ENCODE assay signal across 27 cellular contexts in the genomic region with DNA sequence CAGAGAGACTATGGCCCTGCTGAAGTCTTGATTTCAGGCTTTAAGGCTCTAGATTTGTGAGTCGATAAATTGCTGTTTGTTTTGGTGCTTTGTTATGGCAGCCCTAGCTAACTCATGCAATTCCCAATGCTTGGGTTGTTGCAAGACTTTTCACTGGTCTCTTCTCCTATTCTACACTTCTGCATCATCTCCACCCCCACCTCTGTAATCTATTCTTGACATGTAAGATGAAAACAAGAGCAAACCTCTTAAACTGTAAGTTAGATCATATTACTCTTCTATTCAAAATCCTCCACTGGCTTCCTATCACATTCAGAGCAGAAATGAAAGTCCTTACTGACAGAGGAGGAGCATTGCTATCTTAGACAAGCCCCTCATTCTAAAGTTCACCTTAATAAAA.
"Had no signal": no experiment of that assay in that cellular context is flagged by ENCODE, and none has a peak within 500 bp of the region (broad histone marks: within the 10 kb centered on the region; RNA-seq: fewer than 3 reads in every experiment).

No MANE protein-coding gene starts in this region.

- H3K4me3 Mint-ChIP-seq: activated CD8-positive, alpha-beta T cell treated with anti-CD3 and anti-CD28 coated beads for 36 hours; activated naive CD8-positive, alpha-beta T cell treated with anti-CD3 and anti-CD28 coated beads, Interleukin-2, amount 10 ng/mL, durations not matched to agents 7 days and 5 days; central memory CD8-positive, alpha-beta T cell; IgD-negative memory B cell; T-cell had no signal

- H3K27me3 ChIP-seq: adrenal gland, body of pancreas, MG63 had no signal

- H3K27me3 Mint-ChIP-seq: activated CD8-positive, alpha-beta T cell treated with anti-CD3 and anti-CD28 coated beads for 36 hours; activated naive CD8-positive, alpha-beta T cell treated with anti-CD3 and anti-CD28 coated beads, Interleukin-2, amount 10 ng/mL, durations not matched to agents 7 days and 5 days; central memory CD8-positive, alpha-beta T cell; IgD-negative memory B cell; T-cell had no signal

- H3K9me3 ChIP-seq: adrenal gland, body of pancreas, MG63 had no signal

- H3K27ac ChIP-seq: adrenal gland, body of pancreas, SK-N-MC had no signal

- H3K4me1 Mint-ChIP-seq: activated naive CD8-positive, alpha-beta T cell treated with anti-CD3 and anti-CD28 coated beads, Interleukin-2, amount 10 ng/mL, durations not matched to agents 7 days and 5 days; central memory CD8-positive, alpha-beta T cell; IgD-negative memory B cell; T-cell had no signal

- H3K4me1 ChIP-seq: adrenal gland, body of pancreas had no signal

- DNase-seq: activated CD4-positive, alpha-beta T cell treated with anti-CD3 and anti-CD28 coated beads for 4 hours; activated CD8-positive, alpha-beta memory T cell treated with anti-CD3 and anti-CD28 coated beads, Interleukin-2, amount 50 U/mL, for 48 hours; activated CD8-positive, alpha-beta T cell treated with anti-CD3 and anti-CD28 coated beads for 36 hours; activated naive CD4-positive, alpha-beta T cell treated with anti-CD3 and anti-CD28 coated beads, Interleukin-2, amount 50 U/mL, for 16 hours; activated naive CD8-positive, alpha-beta T cell treated with anti-CD3 and anti-CD28 coated beads, Interleukin-2, amount 10 ng/mL, durations not matched to agents 7 days and 5 days; activated T-cell treated with anti-CD3 and anti-CD28 coated beads, Interleukin-2, amount 50 U/mL, for 1 hour; adrenal gland; aorta; body of pancreas; KG1; MG63; MV-4-11; NCI-H1092 treated with DMSO at 0.1 percent for 48 hours; NCI-H1417 treated with DMSO at 0.1 percent for 48 hours; NCI-H1694; NCI-H2029; NCI-H2171; NCI-H2227 treated with DMSO at 0.1 percent for 48 hours; NCI-H526 treated with DMSO at 0.1 percent for 48 hours; NCI-H82; SIG-M5; T-cell; T-helper 2 cell; T1000 had no signal

- H3K9me3 Mint-ChIP-seq: activated CD8-positive, alpha-beta T cell treated with anti-CD3 and anti-CD28 coated beads for 36 hours; activated naive CD8-positive, alpha-beta T cell treated with anti-CD3 and anti-CD28 coated beads, Interleukin-2, amount 10 ng/mL, durations not matched to agents 7 days and 5 days had no signal

- H3K36me3 Mint-ChIP-seq: activated naive CD8-positive, alpha-beta T cell treated with anti-CD3 and anti-CD28 coated beads, Interleukin-2, amount 10 ng/mL, durations not matched to agents 7 days and 5 days; IgD-negative memory B cell; T-cell had no signal

- H3K36me3 ChIP-seq: adrenal gland, MG63 had no signal

- H3K27ac Mint-ChIP-seq: activated CD8-positive, alpha-beta T cell treated with anti-CD3 and anti-CD28 coated beads for 36 hours; activated naive CD8-positive, alpha-beta T cell treated with anti-CD3 and anti-CD28 coated beads, Interleukin-2, amount 10 ng/mL, durations not matched to agents 7 days and 5 days; IgD-negative memory B cell; T-cell had no signal

- H3K4me3 ChIP-seq: adrenal gland, body of pancreas, MG63, SK-N-MC had no signal
